Comparison of ENCODE assay signal across 10 cellular contexts in genomic region chr13:41459754-41460111, GRCh38. TPM values are rescaled to one million over a fixed set of nuclear protein-coding genes. Genes with fewer than 3 reads are reported as not detected.
DNase-seq lines count a peak whose midpoint lies in the region; ATAC-seq and TF ChIP-seq lines count a peak whose summit lies in the region.
"Had no signal": no experiment of that assay in that cellular context is flagged by ENCODE, and none has a peak within 500 bp of the region (broad histone marks: within the 10 kb centered on the region; RNA-seq: fewer than 3 reads in every experiment).

No MANE protein-coding gene starts in this region.

- H3K9me3 ChIP-seq in gastroesophageal sphincter = no peaks in the 10 kb centered on the region
- H3K9me3 ChIP-seq: A549 had no signal

- H3K4me3 Mint-ChIP-seq in activated CD4-positive, alpha-beta T cell treated with anti-CD3 and anti-CD28 coated beads, Interleukin-2, amount 10 ng/mL, durations not matched to agents 24 days and 14 days = peak overlapping the region; percentile 93
- peak overlapping the region; percentile 95 for H3K4me3 Mint-ChIP-seq in activated T-helper 2 cell treated with anti-CD3 and anti-CD28 coated beads, Interferon-gamma antibody, Interleukin-2, Interleukin-4, amounts not matched to agents 10 μg/mL and 5 μg/mL and 100 μg/mL, durations not matched to agents 14 hours and 24 hours and 36 hours (ENCODE audit: low read depth)
- peak overlapping the region; percentile 73 for H3K4me3 Mint-ChIP-seq in stimulated activated effector memory CD8-positive, alpha-beta T cell treated with anti-CD3 and anti-CD28 coated beads, Interleukin-12 subunit alpha, Interleukin-12 subunit beta, amount 100 ng/mL, for 72 hours

- TF ChIP-seq EP300 in gastroesophageal sphincter (IDR thresholded peaks at IDR 0.05) = no peak

- peak overlapping the region in 2 of 4 donors; percentile 18 to 83 for H3K27ac ChIP-seq in gastroesophageal sphincter
- H3K27ac ChIP-seq: A549 had no signal

- H3K27me3 Mint-ChIP-seq in activated CD4-positive, alpha-beta T cell treated with anti-CD3 and anti-CD28 coated beads, Interleukin-2, amount 10 ng/mL, durations not matched to agents 24 days and 14 days = peaks cover 22% of the 10 kb centered on the region
- peaks cover 19% of the 10 kb centered on the region for H3K27me3 Mint-ChIP-seq in activated T-helper 2 cell treated with anti-CD3 and anti-CD28 coated beads, Interferon-gamma antibody, Interleukin-2, Interleukin-4, amounts not matched to agents 10 μg/mL and 5 μg/mL and 100 μg/mL, durations not matched to agents 14 hours and 24 hours and 36 hours (ENCODE audit: low read depth)

- 65 to 86% methylated on average over 4 of the region's 4 CpGs for WGBS in gastroesophageal sphincter (ENCODE audit: low coverage in 1 of 2), 2 donors

- H3K27me3 ChIP-seq in gastroesophageal sphincter = peaks cover 40% of the 10 kb centered on the region

- H3K4me1 Mint-ChIP-seq in activated CD4-positive, alpha-beta T cell treated with anti-CD3 and anti-CD28 coated beads, Interleukin-2, amount 10 ng/mL, durations not matched to agents 24 days and 14 days = peaks cover 63% of the 10 kb centered on the region
- peaks cover 57% of the 10 kb centered on the region for H3K4me1 Mint-ChIP-seq in activated T-helper 2 cell treated with anti-CD3 and anti-CD28 coated beads, Interferon-gamma antibody, Interleukin-2, Interleukin-4, amounts not matched to agents 10 μg/mL and 5 μg/mL and 100 μg/mL, durations not matched to agents 14 hours and 24 hours and 36 hours (ENCODE audit: low read depth)
- peaks cover 68% of the 10 kb centered on the region for H3K4me1 Mint-ChIP-seq in stimulated activated effector memory CD8-positive, alpha-beta T cell treated with anti-CD3 and anti-CD28 coated beads, Interleukin-12 subunit alpha, Interleukin-12 subunit beta, amount 100 ng/mL, for 72 hours

- peaks cover 0 to 5% of the 10 kb centered on the region in 2 donors for H3K36me3 ChIP-seq in gastroesophageal sphincter

- DNase-seq in activated CD4-positive, alpha-beta T cell treated with anti-CD3 and anti-CD28 coated beads, Interleukin-2, amount 10 ng/mL, durations not matched to agents 24 days and 14 days = peak; percentile 75
- DNase-seq in activated CD4-positive, alpha-beta T cell treated with anti-CD3 and anti-CD28 coated beads for 4 hours = no peak
- DNase-seq in activated T-helper 2 cell treated with anti-CD3 and anti-CD28 coated beads, Interferon-gamma antibody, Interleukin-2, Interleukin-4, amounts not matched to agents 10 μg/mL and 5 μg/mL and 100 μg/mL, durations not matched to agents 14 hours and 24 hours and 36 hours (ENCODE audit: low spot score) = no peak
- DNase-seq in stimulated activated effector memory CD8-positive, alpha-beta T cell treated with anti-CD3 and anti-CD28 coated beads, Interleukin-12 subunit alpha, Interleukin-12 subunit beta, amount 100 ng/mL, for 72 hours (ENCODE audit: low spot score in 2 of 2) = no peak
- DNase-seq in DMS153 (lab: John Stamatoyannopoulos, UW) = no peak
- DNase-seq: NCI-H345 had no signal

- ATAC-seq in gastroesophageal sphincter = no peak
- no peak for ATAC-seq in stimulated activated effector memory CD8-positive, alpha-beta T cell treated with anti-CD3 and anti-CD28 coated beads, Interleukin-12 subunit alpha, Interleukin-12 subunit beta, amount 100 ng/mL, for 72 hours
- no peak for ATAC-seq in GM21381 (IDR thresholded peaks at IDR 0.05; ENCODE audit: unreplicated experiment)
- ATAC-seq in HG03354 (IDR thresholded peaks at IDR 0.05; ENCODE audit: poor library complexity, severe bottlenecking, unreplicated experiment) = no peak
- ATAC-seq: A549 had no signal

- no peaks in the 10 kb centered on the region for H3K9me3 Mint-ChIP-seq in activated CD4-positive, alpha-beta T cell treated with anti-CD3 and anti-CD28 coated beads, Interleukin-2, amount 10 ng/mL, durations not matched to agents 24 days and 14 days
- H3K9me3 Mint-ChIP-seq in activated T-helper 2 cell treated with anti-CD3 and anti-CD28 coated beads, Interferon-gamma antibody, Interleukin-2, Interleukin-4, amounts not matched to agents 10 μg/mL and 5 μg/mL and 100 μg/mL, durations not matched to agents 14 hours and 24 hours and 36 hours = no peaks in the 10 kb centered on the region
- no peaks in the 10 kb centered on the region for H3K9me3 Mint-ChIP-seq in stimulated activated effector memory CD8-positive, alpha-beta T cell treated with anti-CD3 and anti-CD28 coated beads, Interleukin-12 subunit alpha, Interleukin-12 subunit beta, amount 100 ng/mL, for 72 hours

- peak overlapping the region; percentile 97 for H3K27ac Mint-ChIP-seq in activated CD4-positive, alpha-beta T cell treated with anti-CD3 and anti-CD28 coated beads, Interleukin-2, amount 10 ng/mL, durations not matched to agents 24 days and 14 days
- peak overlapping the region; percentile 95 for H3K27ac Mint-ChIP-seq in activated T-helper 2 cell treated with anti-CD3 and anti-CD28 coated beads, Interferon-gamma antibody, Interleukin-2, Interleukin-4, amounts not matched to agents 10 μg/mL and 5 μg/mL and 100 μg/mL, durations not matched to agents 14 hours and 24 hours and 36 hours
- H3K27ac Mint-ChIP-seq in stimulated activated effector memory CD8-positive, alpha-beta T cell treated with anti-CD3 and anti-CD28 coated beads, Interleukin-12 subunit alpha, Interleukin-12 subunit beta, amount 100 ng/mL, for 72 hours = peak overlapping the region; percentile 93

- H3K4me1 ChIP-seq in gastroesophageal sphincter = peaks cover 0 to 39% (median 11%) of the 10 kb centered on the region in 3 donors
- H3K4me1 ChIP-seq: A549 had no signal

- peak overlapping the region; percentile 48 to 75 for H3K4me3 ChIP-seq in gastroesophageal sphincter
- H3K4me3 ChIP-seq: A549 had no signal

- TF ChIP-seq POLR2A in gastroesophageal sphincter (IDR thresholded peaks at IDR 0.05) = no peak

- peaks cover 51% of the 10 kb centered on the region for H3K36me3 Mint-ChIP-seq in activated CD4-positive, alpha-beta T cell treated with anti-CD3 and anti-CD28 coated beads, Interleukin-2, amount 10 ng/mL, durations not matched to agents 24 days and 14 days (ENCODE audit: low read depth)
- peaks cover 59% of the 10 kb centered on the region for H3K36me3 Mint-ChIP-seq in activated T-helper 2 cell treated with anti-CD3 and anti-CD28 coated beads, Interferon-gamma antibody, Interleukin-2, Interleukin-4, amounts not matched to agents 10 μg/mL and 5 μg/mL and 100 μg/mL, durations not matched to agents 14 hours and 24 hours and 36 hours (ENCODE audit: low read depth)
- peaks cover 74% of the 10 kb centered on the region for H3K36me3 Mint-ChIP-seq in stimulated activated effector memory CD8-positive, alpha-beta T cell treated with anti-CD3 and anti-CD28 coated beads, Interleukin-12 subunit alpha, Interleukin-12 subunit beta, amount 100 ng/mL, for 72 hours

- no peak for TF ChIP-seq CTCF in gastroesophageal sphincter (IDR thresholded peaks at IDR 0.05)

- intact Hi-C loops in activated CD4-positive, alpha-beta T cell treated with anti-CD3 and anti-CD28 coated beads, Interleukin-2, amount 10 ng/mL, durations not matched to agents 24 days and 14 days (cut with micrococcal nuclease) = loop anchor here (1.0 to 10.0 kb wide), 8 partner anchors 95 to 915 kb away; partner anchors contain the start of genes AKAP11 and DGKH
- intact Hi-C loops in activated T-helper 2 cell treated with anti-CD3 and anti-CD28 coated beads, Interferon-gamma antibody, Interleukin-2, Interleukin-4, amounts not matched to agents 10 μg/mL and 5 μg/mL and 100 μg/mL, durations not matched to agents 14 hours and 24 hours and 36 hours (cut with micrococcal nuclease) = loop anchor here (2.0 to 10.0 kb wide), 8 partner anchors 105 to 1035 kb away; partner anchors contain the start of genes AKAP11, DGKH and MRPS31

RNA-seq across cellular contexts. Expression of gene RGCC, which starts 2.4 kb away (rescaled TPM):
- total RNA-seq in activated CD4-positive, alpha-beta T cell treated with anti-CD3 and anti-CD28 coated beads, Interleukin-2, amount 10 ng/mL, durations not matched to agents 24 days and 14 days = 113 and 117 TPM in 2 replicates
- total RNA-seq in activated T-helper 2 cell treated with anti-CD3 and anti-CD28 coated beads, Interferon-gamma antibody, Interleukin-2, Interleukin-4, amounts not matched to agents 10 μg/mL and 5 μg/mL and 100 μg/mL, durations not matched to agents 14 hours and 24 hours and 36 hours = 76.5 and 79.3 TPM in 2 replicates
- total RNA-seq in gastroesophageal sphincter = 10 to 100 TPM; 40.5 to 97.6 (median 59.9) TPM
